ENCODE assay signal across 19 cellular contexts in the genomic region with DNA sequence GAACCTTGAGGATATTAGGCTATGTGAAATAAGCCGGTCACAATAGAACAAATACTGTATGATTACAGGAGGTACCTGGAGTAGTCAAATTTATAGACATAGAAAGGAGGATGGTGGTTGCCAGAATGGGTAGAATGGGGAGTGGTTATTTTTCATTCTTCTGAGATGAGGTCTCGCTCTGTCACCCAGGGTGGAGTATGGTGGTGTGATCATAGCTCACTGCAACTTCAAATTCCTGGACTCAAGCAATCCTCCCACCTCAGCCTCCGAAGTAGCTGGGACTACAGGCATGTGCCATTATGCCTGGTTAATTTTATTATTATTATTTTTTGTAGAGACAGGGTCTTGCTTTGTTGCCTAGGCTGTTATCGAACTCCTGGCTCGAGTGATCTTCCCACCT.
"Had no signal": no experiment of that assay in that cellular context is flagged by ENCODE, and none has a peak within 500 bp of the region (broad histone marks: within the 10 kb centered on the region; RNA-seq: fewer than 3 reads in every experiment).

No MANE protein-coding gene starts in this region.

- H3K36me3 Mint-ChIP-seq: activated CD4-positive, alpha-beta memory T cell treated with anti-CD3 and anti-CD28 coated beads for 36 hours; natural killer cell had no signal

- H3K36me3 ChIP-seq: neutrophil had no signal

- H3K9me3 Mint-ChIP-seq: activated CD4-positive, alpha-beta memory T cell treated with anti-CD3 and anti-CD28 coated beads for 36 hours; activated T-cell treated with anti-CD3 and anti-CD28 coated beads, Interleukin-2, amount 50 U/mL, for 24 hours; central memory CD8-positive, alpha-beta T cell; natural killer cell; stimulated activated naive CD8-positive, alpha-beta T cell treated with anti-CD3 and anti-CD28 coated beads, Interleukin-15, Interleukin-2, amounts not matched to agents 100 ng/mL and 50 ng/mL, for 24 hours had no signal

- DNase-seq: activated CD4-positive, alpha-beta memory T cell treated with anti-CD3 and anti-CD28 coated beads for 36 hours; activated CD4-positive, alpha-beta T cell treated with anti-CD3 and anti-CD28 coated beads for 1 hour; activated effector memory CD4-positive, alpha-beta T cell treated with Interleukin-2 at 50 U/mL for 16 hours; activated naive CD4-positive, alpha-beta T cell treated with anti-CD3 and anti-CD28 coated beads, Interleukin-2, amount 50 U/mL, for 16 hours; activated T-cell treated with anti-CD3 and anti-CD28 coated beads, Interleukin-2, amount 50 U/mL, for 24 hours; body of pancreas; foreskin melanocyte; islet precursor cell; mammary epithelial cell; mucosa of descending colon; natural killer cell; SIG-M5 had no signal

- H3K4me1 Mint-ChIP-seq: central memory CD8-positive, alpha-beta T cell; natural killer cell had no signal

- H3K4me3 ChIP-seq: body of pancreas, coronary artery, mucosa of descending colon, right atrium auricular region, skin epidermis had no signal

- H3K27me3 ChIP-seq: body of pancreas, right atrium auricular region had no signal

- H3K27ac ChIP-seq: neutrophil, VCaP had no signal

- H3K27ac Mint-ChIP-seq: activated CD4-positive, alpha-beta memory T cell treated with anti-CD3 and anti-CD28 coated beads for 36 hours; activated T-cell treated with anti-CD3 and anti-CD28 coated beads, Interleukin-2, amount 50 U/mL, for 24 hours; natural killer cell; stimulated activated naive CD8-positive, alpha-beta T cell treated with anti-CD3 and anti-CD28 coated beads, Interleukin-15, Interleukin-2, amounts not matched to agents 100 ng/mL and 50 ng/mL, for 24 hours had no signal

- H3K9me3 ChIP-seq: body of pancreas, mucosa of descending colon, neutrophil, right atrium auricular region had no signal

- ATAC-seq: body of pancreas, mucosa of descending colon, natural killer cell had no signal

- H3K4me3 Mint-ChIP-seq: activated CD4-positive, alpha-beta memory T cell treated with anti-CD3 and anti-CD28 coated beads for 36 hours; activated T-cell treated with anti-CD3 and anti-CD28 coated beads, Interleukin-2, amount 50 U/mL, for 24 hours; central memory CD8-positive, alpha-beta T cell; natural killer cell; stimulated activated naive CD8-positive, alpha-beta T cell treated with anti-CD3 and anti-CD28 coated beads, Interleukin-15, Interleukin-2, amounts not matched to agents 100 ng/mL and 50 ng/mL, for 24 hours had no signal
